Comparison of ENCODE assay signal across 8 cellular contexts in the genomic region with DNA sequence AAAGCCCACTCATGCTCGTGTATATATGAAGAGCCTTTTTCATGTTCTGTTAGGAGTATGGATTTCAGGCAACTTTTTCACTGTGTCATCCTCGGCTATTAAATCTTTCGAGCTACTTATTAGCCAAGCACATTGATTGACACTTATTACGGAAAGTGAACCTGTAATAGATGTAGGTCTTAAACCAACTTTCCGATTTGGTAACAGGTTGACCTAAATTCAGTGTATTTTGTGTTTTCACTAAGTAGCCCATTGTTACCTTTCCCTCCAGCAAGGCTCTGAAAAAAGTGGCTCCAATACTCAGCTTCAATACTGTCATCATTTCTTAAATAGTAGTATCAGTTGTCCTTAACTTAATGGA. TPM values are rescaled to one million over a fixed set of nuclear protein-coding genes. Genes with fewer than 3 reads are reported as not detected.
A peak's percentile ranks its signal among the peaks of the same experiment; 100 is the strongest.
DNase-seq lines count a peak whose midpoint lies in the region; ATAC-seq and TF ChIP-seq lines count a peak whose summit lies in the region.

No MANE protein-coding gene starts in this region.

- CTCF ChIA-PET in Panc1 (lab: Charles Lee) = no interaction called here

- ATAC-seq in Panc1 (no peak), HG02973 (IDR thresholded peaks at IDR 0.05; ENCODE audit: unreplicated experiment) (no peak), HG03432 (IDR thresholded peaks at IDR 0.05; ENCODE audit: unreplicated experiment) (no peak)

- no TSS peak for BruUV-seq in Panc1 (replicated peaks; lab: Mats Ljungman, UMichigan)

- TF ChIP-seq CTCF in GM06990 (IDR thresholded peaks at IDR 0.05; ENCODE audit: insufficient read depth, low read length, poor library complexity, severe bottlenecking) (no peak), Panc1 (IDR thresholded peaks at IDR 0.05) (no peak), esophagus squamous epithelium (IDR thresholded peaks at IDR 0.05) (no peak)

- POLR2A ChIA-PET in Panc1 (lab: Charles Lee) = no interaction called here

- H3K36me3 ChIP-seq in GM06990 (ENCODE audit: control insufficient read depth, insufficient read depth, low read length) = no peaks in the 10 kb centered on the region
- no peaks in the 10 kb centered on the region; the same call in 1 of the 2 replicates for H3K36me3 ChIP-seq in Panc1 (ENCODE audit: control insufficient read depth, insufficient read depth, low read length)
- H3K36me3 ChIP-seq in esophagus squamous epithelium = no peaks in the 10 kb centered on the region

- H3K27me3 ChIP-seq in GM06990 (replicated peaks; ENCODE audit: control insufficient read depth, insufficient read depth, low read length) (no peaks in the 10 kb centered on the region), Panc1 (ENCODE audit: control insufficient read depth, insufficient read depth, low read length) (no peaks in the 10 kb centered on the region), esophagus squamous epithelium (no peaks in the 10 kb centered on the region)

- TF ChIP-seq POLR2A in esophagus squamous epithelium (IDR thresholded peaks at IDR 0.05) = no peak

- H3K9me3 ChIP-seq in Panc1 (ENCODE audit: control insufficient read depth, insufficient read depth, low read depth, low read length) (no peaks in the 10 kb centered on the region), esophagus squamous epithelium (no peaks in the 10 kb centered on the region)

- WGBS in esophagus squamous epithelium, 2 donors = 13 to 14% methylated on average over 5 of the region's 5 CpGs

- H3K4me1 ChIP-seq in Panc1 (ENCODE audit: control insufficient read depth, insufficient read depth, low read length) (peaks cover 17% of the 10 kb centered on the region), esophagus squamous epithelium (peaks cover 9 to 45% (median 11%) of the 10 kb centered on the region in 3 donors)

- peak overlapping the region; percentile 99 for H3K27ac ChIP-seq in Panc1 (ENCODE audit: low read length)
- H3K27ac ChIP-seq in esophagus squamous epithelium = peak overlapping the region; percentile 96 to 99 (median 98)

- no peak for DNase-seq in GM06990 (ENCODE audit: extremely low read depth, insufficient read length)
- no peak for DNase-seq in Panc1 (ENCODE audit: low read depth, low spot score)
- no peak for DNase-seq in esophagus squamous epithelium (lab: John Stamatoyannopoulos, UW)
- DNase-seq in renal cortical epithelial cell (ENCODE audit: low read depth) = peak; percentile 51
- no peak for DNase-seq in AG08395 (ENCODE audit: low spot score)
- no peak for DNase-seq in activated CD4-positive, alpha-beta T cell treated with anti-CD3 and anti-CD28 coated beads, Interleukin-2, amount 50 U/mL, for 1 hour

- in situ Hi-C loops in Panc1 (cut with HindIII; ENCODE audit: low pct_unique_long_range_greater_than_20kb, low sequenced_read_pairs) = no loop called here

- intact Hi-C loops in Panc1 (cut with micrococcal nuclease; ENCODE audit: unreplicated experiment) (no loop called here), esophagus squamous epithelium (cut with DNase I) (no loop called here)

- H3K4me3 ChIP-seq in GM06990 (replicated peaks; ENCODE audit: low read depth, low read length) = peak overlapping the region; percentile 96
- H3K4me3 ChIP-seq in Panc1 (ENCODE audit: low read depth in 2 of 2, low read length in 2 of 2) = peak overlapping the region; percentile 94
- H3K4me3 ChIP-seq in esophagus squamous epithelium = peak overlapping the region; percentile 86 to 96 (median 94)

RNA-seq across cellular contexts. Expression of a gene that starts 1.7 kb away (rescaled TPM):
- total RNA-seq in Panc1 (2021; ENCODE audit: unreplicated experiment) (185 TPM), esophagus squamous epithelium (10 to 100 TPM; 24.6 to 42.9 (median 38.8) TPM), renal cortical epithelial cell (54.5 and 249 TPM in 2 replicates)
- polyA plus RNA-seq in Panc1 (2012; ENCODE audit: insufficient read length) = 115 TPM

RNA-seq across cellular contexts. Expression of a gene that starts 29.2 kb away (rescaled TPM):
- 85.7 TPM for total RNA-seq in Panc1 (2021; ENCODE audit: unreplicated experiment)
- 33.2 TPM for polyA plus RNA-seq in Panc1 (2012; ENCODE audit: insufficient read length)
- 10 to 100 TPM; 19.5 to 58.6 (median 21.6) TPM for total RNA-seq in esophagus squamous epithelium
- 17.7 and 33.0 TPM in 2 replicates for total RNA-seq in renal cortical epithelial cell

RNA-seq across cellular contexts. Expression of a gene that starts 29.3 kb away (rescaled TPM):
- 7.1 TPM for total RNA-seq in Panc1 (2021; ENCODE audit: unreplicated experiment)
- 4.5 TPM for polyA plus RNA-seq in Panc1 (2012; ENCODE audit: insufficient read length)
- total RNA-seq in esophagus squamous epithelium = 1 to 10 TPM in 3 of 4 donors, under 1 TPM in 1; 0.80 to 3.1 (median 1.2) TPM
- total RNA-seq in renal cortical epithelial cell = 2.8 and 6.5 TPM in 2 replicates
